In genomic region chr10:88065384-88066049, GRCh38 we compare ENCODE assay signal across 12 cellular contexts.
A peak's percentile ranks its signal among the peaks of the same experiment; 100 is the strongest.
DNase-seq lines count a peak whose midpoint lies in the region; ATAC-seq and TF ChIP-seq lines count a peak whose summit lies in the region.
"Had no signal": no experiment of that assay in that cellular context is flagged by ENCODE, and none has a peak within 500 bp of the region (broad histone marks: within the 10 kb centered on the region; RNA-seq: fewer than 3 reads in every experiment).

No MANE protein-coding gene starts in this region.

- H3K4me1 ChIP-seq in stomach, result peaks cover 25 to 36% (median 33%) of the 10 kb centered on the region in 4 donors

- intact Hi-C loops in stomach (cut with DNase I; ENCODE audit: low total_unique reads), result no loop called here

- CTCF ChIA-PET in activated CD8-positive, alpha-beta memory T cell treated with anti-CD3 and anti-CD28 coated beads, Interleukin-2, amount 10 ng/mL, durations not matched to agents 7 days and 5 days (lab: Charles Lee), result interaction anchor here (0.7 to 1.8 kb wide), 3 partner anchors 26 to 206 kb away, joined by 3 to 4 read pairs (median 3); no protein-coding TSS in a partner anchor

- H3K27ac ChIP-seq in stomach, result peak overlapping the region in 3 of 5 donors; percentile 23 to 83 (median 76)
- H3K27ac ChIP-seq: testis had no signal

- 75 to 88% (median 81%) methylated on average over 5 of the region's 5 CpGs for WGBS in stomach, 5 donors

- H3K27me3 ChIP-seq in stomach, result no peaks in the 10 kb centered on the region
- H3K27me3 ChIP-seq: testis had no signal

- no peak for TF ChIP-seq EP300 in stomach (IDR thresholded peaks at IDR 0.05)

- peak; percentile 48 for ATAC-seq in activated CD8-positive, alpha-beta memory T cell treated with anti-CD3 and anti-CD28 coated beads, Interleukin-2, amount 10 ng/mL, durations not matched to agents 7 days and 5 days
- ATAC-seq in HG03457 (IDR thresholded peaks at IDR 0.05; ENCODE audit: unreplicated experiment) (peak; percentile 21), HG02970 (IDR thresholded peaks at IDR 0.05; ENCODE audit: low FRiP score, unreplicated experiment) (no peak), GM21447 (IDR thresholded peaks at IDR 0.05; ENCODE audit: unreplicated experiment) (no peak)
- ATAC-seq in activated naive CD8-positive, alpha-beta T cell treated with anti-CD3 and anti-CD28 coated beads, Interleukin-2, amount 50 U/mL, for 24 hours, result peak; percentile 52

- TF ChIP-seq POLR2A in stomach (IDR thresholded peaks at IDR 0.05), result no peak

- H3K9me3 ChIP-seq in stomach, result no peaks in the 10 kb centered on the region
- H3K9me3 ChIP-seq: testis had no signal

- H3K36me3 Mint-ChIP-seq in activated CD8-positive, alpha-beta memory T cell treated with anti-CD3 and anti-CD28 coated beads, Interleukin-2, amount 10 ng/mL, durations not matched to agents 7 days and 5 days, result peaks cover 2% of the 10 kb centered on the region
- H3K36me3 Mint-ChIP-seq in activated naive CD8-positive, alpha-beta T cell treated with anti-CD3 and anti-CD28 coated beads, Interleukin-2, amount 50 U/mL, for 24 hours (ENCODE audit: low read depth), result peaks cover 2% of the 10 kb centered on the region

- H3K9me3 Mint-ChIP-seq in activated CD8-positive, alpha-beta memory T cell treated with anti-CD3 and anti-CD28 coated beads, Interleukin-2, amount 10 ng/mL, durations not matched to agents 7 days and 5 days (ENCODE audit: low read depth), result no peaks in the 10 kb centered on the region
- peaks cover 7% of the 10 kb centered on the region for H3K9me3 Mint-ChIP-seq in activated naive CD8-positive, alpha-beta T cell treated with anti-CD3 and anti-CD28 coated beads, Interleukin-2, amount 50 U/mL, for 24 hours

- H3K36me3 ChIP-seq in stomach, result no peaks in the 10 kb centered on the region

- H3K27me3 Mint-ChIP-seq in activated CD8-positive, alpha-beta memory T cell treated with anti-CD3 and anti-CD28 coated beads, Interleukin-2, amount 10 ng/mL, durations not matched to agents 7 days and 5 days, result peaks cover 3% of the 10 kb centered on the region
- H3K27me3 Mint-ChIP-seq in activated naive CD8-positive, alpha-beta T cell treated with anti-CD3 and anti-CD28 coated beads, Interleukin-2, amount 50 U/mL, for 24 hours, result peaks cover 1% of the 10 kb centered on the region

- H3K4me3 Mint-ChIP-seq in activated CD8-positive, alpha-beta memory T cell treated with anti-CD3 and anti-CD28 coated beads, Interleukin-2, amount 10 ng/mL, durations not matched to agents 7 days and 5 days, result no peak overlapping the region
- peak overlapping the region; percentile 23 for H3K4me3 Mint-ChIP-seq in activated naive CD8-positive, alpha-beta T cell treated with anti-CD3 and anti-CD28 coated beads, Interleukin-2, amount 50 U/mL, for 24 hours

- DNase-seq in activated CD8-positive, alpha-beta memory T cell treated with anti-CD3 and anti-CD28 coated beads, Interleukin-2, amount 10 ng/mL, durations not matched to agents 7 days and 5 days, result peak; percentile 46
- no peak for DNase-seq in activated CD8-positive, alpha-beta memory T cell treated with anti-CD3 and anti-CD28 coated beads, Interleukin-2, amount 50 U/mL, for 4 hours
- no peak for DNase-seq in activated naive CD8-positive, alpha-beta T cell treated with anti-CD3 and anti-CD28 coated beads, Interleukin-2, amount 50 U/mL, for 24 hours
- no peak for DNase-seq in stomach
- no peak for DNase-seq in NCI-H446 (lab: John Stamatoyannopoulos, UW)
- DNase-seq: GOT3, NCI-H2029 treated with DMSO at 0.1 percent for 48 hours, occipital lobe had no signal

- peaks cover 49% of the 10 kb centered on the region for H3K4me1 Mint-ChIP-seq in activated CD8-positive, alpha-beta memory T cell treated with anti-CD3 and anti-CD28 coated beads, Interleukin-2, amount 10 ng/mL, durations not matched to agents 7 days and 5 days
- peaks cover 80% of the 10 kb centered on the region for H3K4me1 Mint-ChIP-seq in activated naive CD8-positive, alpha-beta T cell treated with anti-CD3 and anti-CD28 coated beads, Interleukin-2, amount 50 U/mL, for 24 hours

- no peak for TF ChIP-seq CTCF in stomach (IDR thresholded peaks at IDR 0.05)

- H3K27ac Mint-ChIP-seq in activated CD8-positive, alpha-beta memory T cell treated with anti-CD3 and anti-CD28 coated beads, Interleukin-2, amount 10 ng/mL, durations not matched to agents 7 days and 5 days, result peak overlapping the region; percentile 56
- no peak overlapping the region for H3K27ac Mint-ChIP-seq in activated naive CD8-positive, alpha-beta T cell treated with anti-CD3 and anti-CD28 coated beads, Interleukin-2, amount 50 U/mL, for 24 hours

- H3K4me3 ChIP-seq in stomach, result no peak overlapping the region
- H3K4me3 ChIP-seq: testis had no signal

Comparison
In these comparisons a context has a peak if more than half of its experiments do, and no peak if none do; other contexts are left out.
1. ATAC-seq: peak in activated CD8-positive, alpha-beta memory T cell treated with anti-CD3 and anti-CD28 coated beads, Interleukin-2, amount 10 ng/mL, durations not matched to agents 7 days and 5 days (single experiment), HG03457 (single experiment) and activated naive CD8-positive, alpha-beta T cell treated with anti-CD3 and anti-CD28 coated beads, Interleukin-2, amount 50 U/mL, for 24 hours (single experiment); none in HG02970 (single experiment) and GM21447 (single experiment).